10 cellular contexts compared by ENCODE assay signal in genomic region chr17:77555741-77556291, GRCh38.
DNase-seq lines count a peak whose midpoint lies in the region; ATAC-seq lines count a peak whose summit lies in the region.
"Had no signal": no experiment of that assay in that cellular context is flagged by ENCODE, and none has a peak within 500 bp of the region (broad histone marks: within the 10 kb centered on the region; RNA-seq: fewer than 3 reads in every experiment).

No MANE protein-coding gene starts in this region.

- intact Hi-C loops in Right ventricle myocardium inferior (cut with DNase I): loop anchor here (5.0 kb wide), 1 partner anchor 46 kb away; no protein-coding TSS in a partner anchor
- intact Hi-C loops in cardiac septum (cut with DNase I): no loop called here

- DNase-seq in Right ventricle myocardium inferior (ENCODE audit: missing footprints) (peak; percentile 65), cardiac septum (ENCODE audit: low spot score) (no peak), anterior cingulate cortex (lab: John Stamatoyannopoulos, UW) (peak in 53 of 58 donors; percentile 10 to 82 (median 39)), kidney glomerular epithelial cell (lab: John Stamatoyannopoulos, UW) (peak; percentile 25), activated T-cell treated with anti-CD3 and anti-CD28 coated beads for 4 hours (no peak), KBM-7 (no peak), SKM-1 treated with dmso at 0.1 percent for 144 hours (lab: John Stamatoyannopoulos, UW; ENCODE audit: unreplicated experiment) (no peak)
- DNase-seq: naive B cell had no signal

- in situ Hi-C loops in KBM-7 (cut with MboI; ENCODE audit: low pct_unique_long_range_greater_than_20kb, low sequenced_read_pairs): no loop called here

- ATAC-seq in Right ventricle myocardium inferior: peak; percentile 32
- no peak for ATAC-seq in HG02870 (IDR thresholded peaks at IDR 0.05; ENCODE audit: unreplicated experiment)
- ATAC-seq: stimulated activated effector memory CD8-positive, alpha-beta T cell treated with anti-CD3 and anti-CD28 coated beads, Interleukin-12 subunit alpha, Interleukin-12 subunit beta, amount 100 ng/mL, for 72 hours had no signal

Comparison
In these comparisons a context has a peak if more than half of its experiments do, and no peak if none do; other contexts are left out.
1. DNase-seq: peak in Right ventricle myocardium inferior (single experiment), anterior cingulate cortex (53 of 58) and kidney glomerular epithelial cell (single experiment); none in cardiac septum (single experiment), activated T-cell treated with anti-CD3 and anti-CD28 coated beads for 4 hours (single experiment), KBM-7 (single experiment) and SKM-1 treated with dmso at 0.1 percent for 144 hours (single experiment).